Comparison of ENCODE assay signal across 28 cellular contexts in genomic region chr7:119908948-119909347, GRCh38.
"Had no signal": no experiment of that assay in that cellular context is flagged by ENCODE, and none has a peak within 500 bp of the region (broad histone marks: within the 10 kb centered on the region; RNA-seq: fewer than 3 reads in every experiment).

No MANE protein-coding gene starts in this region.

- H3K36me3 Mint-ChIP-seq: mesothelial cell of epicardium, naive B cell had no signal

- H3K4me3 Mint-ChIP-seq: dendritic cell treated with granulocyte-macrophage colony-stimulating factor and Interleukin-4, amounts not matched to agents 40 ng/mL and 50 ng/mL, for 4 days; effector memory CD8-positive, alpha-beta T cell; endodermal cell; mesothelial cell of epicardium; naive B cell had no signal

- H3K4me1 Mint-ChIP-seq: naive B cell had no signal

- H3K4me3 ChIP-seq: colonic mucosa, esophagus squamous epithelium, gastrocnemius medialis, heart right ventricle, left lung, lower lobe of right lung, mucosa of descending colon had no signal

- ATAC-seq: effector memory CD8-positive, alpha-beta T cell; esophagus mucosa; gastrocnemius medialis; heart right ventricle; left cardiac atrium; left lung; left ventricle myocardium superior; lower lobe of right lung; mucosa of descending colon had no signal

- DNase-seq: colonic mucosa; cortex of kidney; effector CD8-positive, alpha-beta T cell; effector memory CD8-positive, alpha-beta T cell; endodermal cell; erythroblast; esophagus squamous epithelium; foreskin fibroblast; foreskin melanocyte; gastrocnemius medialis; glutamatergic neuron; head of caudate nucleus; heart right ventricle; hippocampal formation; left cardiac atrium; left lung; left ventricle myocardium superior; lower lobe of right lung; mesenchymal stem cell; mucosa of descending colon; naive B cell had no signal

- H3K27me3 ChIP-seq: colonic mucosa, esophagus squamous epithelium, gastrocnemius medialis, heart right ventricle, left lung had no signal

- H3K27ac ChIP-seq: colonic mucosa, epithelial cell of prostate, esophagus squamous epithelium, gastrocnemius medialis, heart right ventricle, left lung, lower lobe of right lung had no signal

- H3K27me3 Mint-ChIP-seq: dendritic cell treated with granulocyte-macrophage colony-stimulating factor and Interleukin-4, amounts not matched to agents 40 ng/mL and 50 ng/mL, for 4 days; effector memory CD8-positive, alpha-beta T cell; naive B cell had no signal

- H3K9me3 ChIP-seq: colonic mucosa, gastrocnemius medialis, lower lobe of right lung had no signal

- H3K27ac Mint-ChIP-seq: dendritic cell treated with granulocyte-macrophage colony-stimulating factor and Interleukin-4, amounts not matched to agents 40 ng/mL and 50 ng/mL, for 4 days; effector memory CD8-positive, alpha-beta T cell; endodermal cell; mesothelial cell of epicardium; naive B cell had no signal

- H3K36me3 ChIP-seq: colonic mucosa, esophagus squamous epithelium, gastrocnemius medialis, heart right ventricle, left lung, lower lobe of right lung had no signal

- H3K4me1 ChIP-seq: colonic mucosa, esophagus squamous epithelium, gastrocnemius medialis, heart right ventricle, left lung, lower lobe of right lung had no signal

- FAIRE-seq: endometrium, islet of Langerhans, keratinocyte had no signal
